ENCODE assay signal across 18 cellular contexts in genomic region chr6:167766986-167767714, GRCh38. TPM values are rescaled to one million over a fixed set of nuclear protein-coding genes. Genes with fewer than 3 reads are reported as not detected.
A peak's percentile ranks its signal among the peaks of the same experiment; 100 is the strongest.
DNase-seq lines count a peak whose midpoint lies in the region; ATAC-seq, FAIRE-seq and TF ChIP-seq lines count a peak whose summit lies in the region.
"Had no signal": no experiment of that assay in that cellular context is flagged by ENCODE, and none has a peak within 500 bp of the region (broad histone marks: within the 10 kb centered on the region; RNA-seq: fewer than 3 reads in every experiment).

No MANE protein-coding gene starts in this region.

- H3K9ac ChIP-seq in GM12878 (ENCODE audit: control insufficient read depth, insufficient read depth, low read length), result no peak overlapping the region

- H3K4me1 ChIP-seq in GM12878 (ENCODE audit: control insufficient read depth, insufficient read depth, low read length), result no peaks in the 10 kb centered on the region
- H3K4me1 ChIP-seq: pancreas had no signal

- DNase-seq in Daoy (ENCODE audit: low read depth), result peak; percentile 4
- peak; percentile 34 for DNase-seq in NCI-H187 treated with DMSO at 0.1 percent for 48 hours (lab: John Stamatoyannopoulos, UW)
- DNase-seq in GM12878 (ENCODE audit: low read depth, low spot score), result no peak
- no peak for DNase-seq in nephron progenitor cell
- DNase-seq in Ammon's horn (ENCODE audit: low spot score), result no peak
- DNase-seq in NCI-H2171 (lab: John Stamatoyannopoulos, UW), result no peak
- DNase-seq: activated gamma-delta T cell treated with Interleukin-2 at 50 U/mL for 16 hours; C1 segment of cervical spinal cord; Karpas-422; NCI-H1694 treated with DMSO at 0.1 percent for 48 hours; pancreas; PC-9; stimulated activated CD4-positive, alpha-beta T cell treated with anti-CD3 and anti-CD28 coated beads, Interleukin-15, amount 100 ng/mL, for 24 hours had no signal

- H3K4me2 ChIP-seq in GM12878 (ENCODE audit: control insufficient read depth, insufficient read depth), result no peak overlapping the region
- H3K4me2 ChIP-seq: PC-9 had no signal

- no peak overlapping the region for H3K4me3 Mint-ChIP-seq in nephron progenitor cell
- H3K4me3 Mint-ChIP-seq: dendritic cell treated with granulocyte-macrophage colony-stimulating factor and Interleukin-4, amounts not matched to agents 40 ng/mL and 50 ng/mL, for 4 days; WTC11 had no signal

- SMC1A ChIA-PET in GM12878 (lab: Charles Lee; ENCODE audit: uncharacterized antibody, unreplicated experiment), result no interaction called here

- H3K27me3 ChIP-seq in GM12878 (replicated peaks in 1 of 2; ENCODE audit: control insufficient read depth in 2 of 2, insufficient read depth in 2 of 2, low read length in 1 of 2), result no peaks in the 10 kb centered on the region; a peak in 1 of 4 replicates
- H3K27me3 ChIP-seq: pancreas had no signal

- CTCF ChIA-PET in GM12878 (lab: Yijun Ruan, JAX), result no interaction called here

- ATAC-seq in GM12878 (0 out of 3 replicates have a peak, but pooled peaks have one; percentile 22), HG03025 (IDR thresholded peaks at IDR 0.05; ENCODE audit: low FRiP score, unreplicated experiment) (no peak)
- ATAC-seq: pancreas, WTC11 had no signal

- H3K79me2 ChIP-seq in GM12878 (ENCODE audit: control insufficient read depth, insufficient read depth, low read length), result no peaks in the 10 kb centered on the region

- no peaks in the 10 kb centered on the region for H3K36me3 ChIP-seq in GM12878 (ENCODE audit: control insufficient read depth in 2 of 2, insufficient read depth in 2 of 2, low read length in 1 of 2)
- H3K36me3 ChIP-seq: esophagus muscularis mucosa, pancreas had no signal

- peaks cover 74% of the 10 kb centered on the region for H3K4me1 Mint-ChIP-seq in nephron progenitor cell
- H3K4me1 Mint-ChIP-seq: WTC11 had no signal

- no TSS peak for BruUV-seq in GM12878 (replicated peaks; lab: Mats Ljungman, UMichigan)

- no peak overlapping the region for H3K27ac ChIP-seq in GM12878 (ENCODE audit: control insufficient read depth, insufficient read depth)
- H3K27ac ChIP-seq: esophagus muscularis mucosa, pancreas, PC-9 had no signal

- RAD21 ChIA-PET in GM12878 (lab: Charles Lee; ENCODE audit: unreplicated experiment), result no interaction called here

- H3K9me3 Mint-ChIP-seq in nephron progenitor cell, result no peaks in the 10 kb centered on the region
- H3K9me3 Mint-ChIP-seq: dendritic cell treated with granulocyte-macrophage colony-stimulating factor and Interleukin-4, amounts not matched to agents 40 ng/mL and 50 ng/mL, for 4 days; WTC11 had no signal

- TF ChIP-seq RAD21 in GM12878 (IDR thresholded peaks at IDR 0.05; ENCODE audit: insufficient read depth, low read depth, low read length), result no peak

- TF ChIP-seq CTCF in GM12878 (IDR thresholded peaks at IDR 0.05 in 2 of 3, conservative IDR thresholded peaks at IDR 0.05 in 1 of 3; ENCODE audit: control insufficient read depth in 2 of 3, extremely low read depth in 1 of 3, insufficient read depth in 1 of 3, low read depth in 3 of 3, low read length in 3 of 3) (no peak), nephron progenitor cell (IDR thresholded peaks at IDR 0.05) (no peak)

- TF ChIP-seq POLR2A in GM12878 (IDR thresholded peaks at IDR 0.05; ENCODE audit: low read depth, low read length), result no peak

- POLR2A ChIA-PET in GM12878 (lab: Charles Lee), result no interaction called here

- H3K27ac Mint-ChIP-seq in nephron progenitor cell, result peak overlapping the region; percentile 72
- H3K27ac Mint-ChIP-seq: dendritic cell treated with granulocyte-macrophage colony-stimulating factor and Interleukin-4, amounts not matched to agents 40 ng/mL and 50 ng/mL, for 4 days; WTC11 had no signal

- in situ Hi-C loops in GM12878 (cut with MboI), result no loop called here

- no peak for TF ChIP-seq EP300 in GM12878 (IDR thresholded peaks at IDR 0.05; ENCODE audit: borderline replicate concordance in 1 of 2, control insufficient read depth in 1 of 2, low read depth in 2 of 2, low read length in 2 of 2)

- intact Hi-C loops in GM12878 (cut with micrococcal nuclease; ENCODE audit: unreplicated experiment), result no loop called here

- H3K4me3 ChIP-seq in GM12878, result no peak overlapping the region
- H3K4me3 ChIP-seq: esophagus muscularis mucosa, pancreas, PC-9 had no signal

- H3K9me3 ChIP-seq in GM12878 (replicated peaks; ENCODE audit: control insufficient read depth, insufficient read depth, low read length), result no peaks in the 10 kb centered on the region
- H3K9me3 ChIP-seq: esophagus muscularis mucosa, pancreas had no signal

- H2AFZ ChIP-seq in GM12878 (ENCODE audit: control insufficient read depth, low read depth, low read length), result no peak overlapping the region
- H2AFZ ChIP-seq: PC-9 had no signal

- no peaks in the 10 kb centered on the region for H4K20me1 ChIP-seq in GM12878 (ENCODE audit: control insufficient read depth, insufficient read depth)

- FAIRE-seq in GM12878 (lab: Jason Lieb, UNC), result no peak
- FAIRE-seq: astrocyte, pancreas had no signal

- peaks cover 3% of the 10 kb centered on the region for H3K27me3 Mint-ChIP-seq in nephron progenitor cell (ENCODE audit: low read depth, poor library complexity)

- no peaks in the 10 kb centered on the region for H3K36me3 Mint-ChIP-seq in nephron progenitor cell (ENCODE audit: low read depth)
- H3K36me3 Mint-ChIP-seq: WTC11 had no signal

- WGBS in GM12878 (ENCODE audit: insufficient coverage, insufficient replicate concordance, low lambda C conversion rate, missing lambda C conversion rate), result 55% methylated on average over 29 of the region's 29 CpGs

TF ChIP-seq in GM12878, 131 proteins besides CTCF, POLR2A, EP300 and RAD21 (continues in another document):
- TF ChIP-seq YBX1 (IDR thresholded peaks at IDR 0.05), result no peak
- no peak for TF ChIP-seq ZNF592 (IDR thresholded peaks at IDR 0.05)
- TF ChIP-seq CEBPB (IDR thresholded peaks at IDR 0.05; ENCODE audit: borderline replicate concordance in 1 of 2, low read depth in 2 of 2, low read length in 2 of 2), result no peak
- no peak for TF ChIP-seq ZNF24 (IDR thresholded peaks at IDR 0.05)
- no peak for TF ChIP-seq BRCA1 (IDR thresholded peaks at IDR 0.05; ENCODE audit: low read depth, low read length)
- TF ChIP-seq NFXL1 (IDR thresholded peaks at IDR 0.05; ENCODE audit: borderline replicate concordance), result no peak
- TF ChIP-seq ESRRA (IDR thresholded peaks at IDR 0.05; ENCODE audit: low read length), result no peak
- TF ChIP-seq SIN3A (IDR thresholded peaks at IDR 0.05; ENCODE audit: low read depth, low read length), result no peak
- no peak for TF ChIP-seq ZNF622 (IDR thresholded peaks at IDR 0.05)
- no peak for TF ChIP-seq JUNB (IDR thresholded peaks at IDR 0.05)
- no peak for TF ChIP-seq EED (IDR thresholded peaks at IDR 0.05; ENCODE audit: low read depth)
- TF ChIP-seq SRF (IDR thresholded peaks at IDR 0.05; ENCODE audit: low read depth in 2 of 2, low read length in 2 of 2), result no peak

RNA-seq across cellular contexts. Expression of gene AFDN, which starts 59.6 kb away (rescaled TPM):
- total RNA-seq in Daoy (2014; rRNA removed; shearing (Covaris generic)), result 19.5 and 24.1 TPM in 2 replicates
- total RNA-seq in GM12878 (2013; cell fraction: nucleolus; rRNA removed), result 295 and 304 TPM in 2 replicates
- total RNA-seq in GM12878 (2014; rRNA removed), result 47.2 and 52.8 TPM in 2 replicates
- total RNA-seq in GM12878 (2014; rRNA removed; fragmentation: Illumina TruSeq; extraction: Trizol), result 65.4 and 65.7 TPM in 2 replicates
- 67.8 and 68.2 TPM in 2 replicates for total RNA-seq in GM12878 (2021)
- 13.2 TPM for polyA plus RNA-seq in GM12878 (2011; ENCODE audit: low read depth)
- 40.7 and 43.0 TPM in 2 replicates for polyA plus RNA-seq in GM12878 (2011; rRNA removed)
- 19.6 and 21.3 TPM in 2 replicates for polyA plus RNA-seq in GM12878 (2011; cell fraction: cytosol; rRNA removed)
- 121 and 135 TPM in 2 replicates for polyA plus RNA-seq in GM12878 (2011; cell fraction: nucleus; rRNA removed)
- polyA plus RNA-seq in GM12878 (2012), result 18.5 and 22.9 TPM in 2 replicates
- polyA plus RNA-seq in GM12878 (2014; fragmentation: Illumina TruSeq; extraction: Trizol), result 58.5 and 89.6 TPM in 2 replicates
- polyA plus RNA-seq in GM12878 (2014; fragmentation: Nextera tagmentation; extraction: Ambion mirVana), result 1 to 10 TPM; 5.7 to 8.7 TPM
- 48.5 and 50.2 TPM in 2 replicates for polyA plus RNA-seq in GM12878 (2014; rRNA removed)
- 10 to 100 TPM in 1 of 2 experiments, 1 to 10 TPM in 1; 7.2 to 11.8 TPM for polyA plus RNA-seq in GM12878 (2016; fragmentation: Nextera tagmentation; extraction: Ambion mirVana)
- 60.1 and 66.5 TPM in 2 replicates for polyA minus RNA-seq in GM12878 (2011; rRNA and poly(A)+ RNA removed)
- polyA minus RNA-seq in GM12878 (2011; cell fraction: cytosol; rRNA and poly(A)+ RNA removed), result 17.5 and 23.0 TPM in 2 replicates
- 88.6 and 122 TPM in 2 replicates for polyA minus RNA-seq in GM12878 (2011; cell fraction: nucleus; rRNA and poly(A)+ RNA removed)

Comparison
In these comparisons a context has a peak if more than half of its experiments do, and no peak if none do; other contexts are left out.
1. DNase-seq: peak in Daoy (single experiment) and NCI-H187 treated with DMSO at 0.1 percent for 48 hours (single experiment); none in GM12878 (single experiment), nephron progenitor cell (single experiment), Ammon's horn (single experiment) and NCI-H2171 (single experiment).